ENCODE assay signal across 21 cellular contexts in genomic region chr5:1415626-1416360, GRCh38. TPM values are rescaled to one million over a fixed set of nuclear protein-coding genes. Genes with fewer than 3 reads are reported as not detected.
DNase-seq lines count a peak whose midpoint lies in the region; ATAC-seq and TF ChIP-seq lines count a peak whose summit lies in the region.
"Had no signal": no experiment of that assay in that cellular context is flagged by ENCODE, and none has a peak within 500 bp of the region (broad histone marks: within the 10 kb centered on the region; RNA-seq: fewer than 3 reads in every experiment).

No MANE protein-coding gene starts in this region.

- no peak overlapping the region for H3K27ac Mint-ChIP-seq in stimulated activated memory B cell treated with anti-CD40 and anti-IgM and Interleukin-4, amounts not matched to agents 10 μg/mL and 1 μg/mL and 100 μg/mL, for 72 hours
- H3K27ac Mint-ChIP-seq: CD8-positive, alpha-beta memory T cell had no signal

- H3K4me1 ChIP-seq in left ventricle myocardium inferior (no peaks in the 10 kb centered on the region), Peyer's patch (no peaks in the 10 kb centered on the region), lower lobe of right lung (no peaks in the 10 kb centered on the region), upper lobe of right lung (no peaks in the 10 kb centered on the region)

- H3K36me3 Mint-ChIP-seq in stimulated activated memory B cell treated with anti-CD40 and anti-IgM and Interleukin-4, amounts not matched to agents 10 μg/mL and 1 μg/mL and 100 μg/mL, for 72 hours: no peaks in the 10 kb centered on the region
- H3K36me3 Mint-ChIP-seq: CD8-positive, alpha-beta memory T cell had no signal

- no peak for TF ChIP-seq POLR2A in Peyer's patch (IDR thresholded peaks at IDR 0.05)

- DNase-seq in left ventricle myocardium inferior (peak; percentile 5), left cardiac atrium (no peak), Peyer's patch (peak in 2 of 3 donors; percentile 22 to 32), lower lobe of right lung (peak; percentile 28), upper lobe of right lung (peak; percentile 61), Kasumi-1 (lab: John Stamatoyannopoulos, UW) (no peak), NCI-H2081 (lab: John Stamatoyannopoulos, UW) (no peak)
- DNase-seq: CD8-positive, alpha-beta memory T cell; DMS53; EL; GM23248; NCI-H1105 treated with DMSO at 0.1 percent for 48 hours; NCI-H1694 treated with DMSO at 0.1 percent for 48 hours; NCI-H2107; NCI-H510A; NCI-H748 treated with DMSO at 0.1 percent for 48 hours; NK-92 treated with Interleukin-12 subunit alpha and Interleukin-12 subunit beta, amount 100 ng/mL, for 24 hours; SHP77 treated with DMSO at 0.1 percent for 48 hours had no signal

- H3K9me3 Mint-ChIP-seq in stimulated activated memory B cell treated with anti-CD40 and anti-IgM and Interleukin-4, amounts not matched to agents 10 μg/mL and 1 μg/mL and 100 μg/mL, for 72 hours: peaks cover 11% of the 10 kb centered on the region
- H3K9me3 Mint-ChIP-seq: CD8-positive, alpha-beta memory T cell had no signal

- H3K9me3 ChIP-seq in left ventricle myocardium inferior (replicated peaks) (no peaks in the 10 kb centered on the region), Peyer's patch (no peaks in the 10 kb centered on the region), lower lobe of right lung (no peaks in the 10 kb centered on the region), upper lobe of right lung (no peaks in the 10 kb centered on the region)

- no peaks in the 10 kb centered on the region for H3K36me3 ChIP-seq in left ventricle myocardium inferior
- H3K36me3 ChIP-seq in Peyer's patch: no peaks in the 10 kb centered on the region
- no peaks in the 10 kb centered on the region for H3K36me3 ChIP-seq in lower lobe of right lung
- no peaks in the 10 kb centered on the region for H3K36me3 ChIP-seq in upper lobe of right lung

- H3K27ac ChIP-seq in left ventricle myocardium inferior (replicated peaks) (no peak overlapping the region), Peyer's patch (no peak overlapping the region), lower lobe of right lung (no peak overlapping the region), upper lobe of right lung (no peak overlapping the region)
- H3K27ac ChIP-seq: GM23248 had no signal

- no peak overlapping the region for H3K4me3 ChIP-seq in left ventricle myocardium inferior
- H3K4me3 ChIP-seq in Peyer's patch: no peak overlapping the region
- no peak overlapping the region for H3K4me3 ChIP-seq in lower lobe of right lung
- H3K4me3 ChIP-seq in upper lobe of right lung: no peak overlapping the region
- H3K4me3 ChIP-seq: GM12878, GM23248 had no signal

- intact Hi-C loops in left ventricle myocardium inferior (cut with micrococcal nuclease) (no loop called here), left cardiac atrium (cut with DNase I) (no loop called here), lower lobe of right lung (cut with DNase I) (no loop called here), upper lobe of right lung (cut with DNase I) (no loop called here)

- H3K27me3 ChIP-seq in left ventricle myocardium inferior (ENCODE audit: low read depth) (peaks cover 53% of the 10 kb centered on the region), Peyer's patch (no peaks in the 10 kb centered on the region), lower lobe of right lung (ENCODE audit: low read depth) (peaks cover 7% of the 10 kb centered on the region), upper lobe of right lung (no peaks in the 10 kb centered on the region)

- peaks cover 32% of the 10 kb centered on the region for H3K27me3 Mint-ChIP-seq in stimulated activated memory B cell treated with anti-CD40 and anti-IgM and Interleukin-4, amounts not matched to agents 10 μg/mL and 1 μg/mL and 100 μg/mL, for 72 hours

- H3K4me3 Mint-ChIP-seq in stimulated activated memory B cell treated with anti-CD40 and anti-IgM and Interleukin-4, amounts not matched to agents 10 μg/mL and 1 μg/mL and 100 μg/mL, for 72 hours: no peak overlapping the region
- H3K4me3 Mint-ChIP-seq: CD8-positive, alpha-beta memory T cell had no signal

- ATAC-seq in left cardiac atrium (no peak), lower lobe of right lung (no peak), upper lobe of right lung (no peak)
- no peak for ATAC-seq in stimulated activated memory B cell treated with anti-CD40 and anti-IgM and Interleukin-4, amounts not matched to agents 10 μg/mL and 1 μg/mL and 100 μg/mL, for 72 hours
- ATAC-seq: HCT116 had no signal

- H3K4me1 Mint-ChIP-seq in stimulated activated memory B cell treated with anti-CD40 and anti-IgM and Interleukin-4, amounts not matched to agents 10 μg/mL and 1 μg/mL and 100 μg/mL, for 72 hours: peaks cover 12% of the 10 kb centered on the region

- TF ChIP-seq CTCF in left ventricle myocardium inferior (IDR thresholded peaks at IDR 0.05; ENCODE audit: borderline replicate concordance) (no peak), Peyer's patch (IDR thresholded peaks at IDR 0.05) (no peak), lower lobe of right lung (IDR thresholded peaks at IDR 0.05) (no peak), upper lobe of right lung (IDR thresholded peaks at IDR 0.05) (no peak)

RNA-seq across cellular contexts. Expression of gene SLC6A3, which starts 29.4 kb away (rescaled TPM):
- total RNA-seq in left ventricle myocardium inferior (not detected), left cardiac atrium (under 1 TPM in 1 of 2 donors, not detected in 1; 0.06 TPM), Peyer's patch (under 1 TPM in 2 of 4 donors, not detected in 2; 0.40 to 0.70 TPM), lower lobe of right lung (0.12 TPM), upper lobe of right lung (0.52 TPM)
- total RNA-seq: CD8-positive, alpha-beta memory T cell; GM12878; GM23248 had no signal

Comparison
In these comparisons a context has a peak if more than half of its experiments do, and no peak if none do; other contexts are left out.
1. DNase-seq: peak in left ventricle myocardium inferior (single experiment), Peyer's patch (2 of 3), lower lobe of right lung (single experiment) and upper lobe of right lung (single experiment); none in left cardiac atrium (single experiment), Kasumi-1 (0 of 2) and NCI-H2081 (0 of 2).